Comparison of ENCODE assay signal across 8 cellular contexts in genomic region chr9:123834907-123835562, GRCh38.
DNase-seq lines count a peak whose midpoint lies in the region; ATAC-seq and TF ChIP-seq lines count a peak whose summit lies in the region.

No MANE protein-coding gene starts in this region.

- peak; percentile 26 for ATAC-seq in CD8-positive, alpha-beta T cell
- peak; percentile 71 for ATAC-seq in GM21619 (IDR thresholded peaks at IDR 0.05; ENCODE audit: unreplicated experiment)
- ATAC-seq in left ventricle myocardium superior, result peak; percentile 70
- no peak for ATAC-seq in HG03469 (IDR thresholded peaks at IDR 0.05; ENCODE audit: unreplicated experiment)

- POLR2A ChIA-PET in CD8-positive, alpha-beta T cell (lab: Charles Lee), result no interaction called here

- no peaks in the 10 kb centered on the region for H3K36me3 ChIP-seq in CD8-positive, alpha-beta T cell (ENCODE audit: insufficient read depth, low read length)

- no peak overlapping the region for H3K27ac ChIP-seq in CD8-positive, alpha-beta T cell (ENCODE audit: low read depth, low read length)

- CTCF ChIA-PET in CD8-positive, alpha-beta T cell (lab: Charles Lee), result no interaction called here

- no peak for TF ChIP-seq CTCF in CD8-positive, alpha-beta T cell (IDR thresholded peaks at IDR 0.05)

- H3K27me3 ChIP-seq in CD8-positive, alpha-beta T cell (ENCODE audit: insufficient read depth, low read length), result no peaks in the 10 kb centered on the region

- peaks cover 17% of the 10 kb centered on the region for H3K36me3 Mint-ChIP-seq in CD8-positive, alpha-beta T cell
- peaks cover 29% of the 10 kb centered on the region for H3K36me3 Mint-ChIP-seq in activated T-cell treated with anti-CD3 and anti-CD28 coated beads, Interleukin-2, amount 50 U/mL, for 24 hours (ENCODE audit: low read depth)

- peak overlapping the region; percentile 72 for H3K4me3 Mint-ChIP-seq in CD8-positive, alpha-beta T cell
- no peak overlapping the region for H3K4me3 Mint-ChIP-seq in activated T-cell treated with anti-CD3 and anti-CD28 coated beads, Interleukin-2, amount 50 U/mL, for 24 hours

- H3K4me1 ChIP-seq in CD8-positive, alpha-beta T cell (ENCODE audit: insufficient read depth, low read length), result peaks cover 5% of the 10 kb centered on the region

- H3K4me1 Mint-ChIP-seq in CD8-positive, alpha-beta T cell (ENCODE audit: low read depth), result peaks cover 23% of the 10 kb centered on the region
- H3K4me1 Mint-ChIP-seq in activated T-cell treated with anti-CD3 and anti-CD28 coated beads, Interleukin-2, amount 50 U/mL, for 24 hours (ENCODE audit: low read depth), result peaks cover 23% of the 10 kb centered on the region

- H3K4me3 ChIP-seq in CD8-positive, alpha-beta T cell (ENCODE audit: low read depth, low read length), result no peak overlapping the region

- H3K27me3 Mint-ChIP-seq in CD8-positive, alpha-beta T cell (ENCODE audit: low read depth), result no peaks in the 10 kb centered on the region
- no peaks in the 10 kb centered on the region for H3K27me3 Mint-ChIP-seq in activated T-cell treated with anti-CD3 and anti-CD28 coated beads, Interleukin-2, amount 50 U/mL, for 24 hours

- intact Hi-C loops in CD8-positive, alpha-beta T cell (cut with DNase I, micrococcal nuclease), result no loop called here
- intact Hi-C loops in left ventricle myocardium superior (cut with micrococcal nuclease), result no loop called here

- DNase-seq in CD8-positive, alpha-beta T cell, result no peak
- DNase-seq in RPMI8226 (peak; percentile 30), left ventricle myocardium superior (no peak), iPS-NIHi11 (ENCODE audit: low spot score) (no peak)
- no peak for DNase-seq in NK-92 treated with Interleukin-12 subunit alpha and Interleukin-12 subunit beta, amount 100 ng/mL, for 24 hours (lab: John Stamatoyannopoulos, UW)
- DNase-seq in activated T-cell treated with anti-CD3 and anti-CD28 coated beads, Interleukin-2, amount 50 U/mL, for 24 hours, result no peak

- H3K9me3 ChIP-seq in CD8-positive, alpha-beta T cell (ENCODE audit: low read length), result no peaks in the 10 kb centered on the region

- H3K9me3 Mint-ChIP-seq in CD8-positive, alpha-beta T cell, result peaks cover 5% of the 10 kb centered on the region
- peaks cover 16% of the 10 kb centered on the region for H3K9me3 Mint-ChIP-seq in activated T-cell treated with anti-CD3 and anti-CD28 coated beads, Interleukin-2, amount 50 U/mL, for 24 hours

- peak overlapping the region; percentile 15 for H3K27ac Mint-ChIP-seq in CD8-positive, alpha-beta T cell
- H3K27ac Mint-ChIP-seq in activated T-cell treated with anti-CD3 and anti-CD28 coated beads, Interleukin-2, amount 50 U/mL, for 24 hours, result no peak overlapping the region
